Comparison of ENCODE assay signal across 22 cellular contexts in the genomic region with DNA sequence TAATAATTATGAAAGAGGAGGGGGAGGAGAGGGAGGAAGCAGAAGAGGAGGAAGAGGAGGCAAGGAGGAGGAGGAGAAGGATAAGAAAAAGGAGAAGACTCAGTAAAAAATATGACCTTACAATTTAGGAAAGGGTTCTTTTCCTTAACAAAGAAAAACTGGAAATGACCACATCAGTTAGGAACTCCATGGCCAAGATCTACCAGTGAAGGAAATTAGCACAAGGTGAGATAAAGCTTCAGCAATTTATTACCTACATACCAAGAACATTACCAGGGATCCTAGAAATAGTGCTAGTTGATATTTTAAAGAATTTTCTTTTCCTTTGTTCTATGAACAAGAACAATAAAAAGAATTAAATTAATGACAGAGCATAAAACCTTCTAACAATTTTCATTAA.
DNase-seq lines count a peak whose midpoint lies in the region; FAIRE-seq and TF ChIP-seq lines count a peak whose summit lies in the region.
"Had no signal": no experiment of that assay in that cellular context is flagged by ENCODE, and none has a peak within 500 bp of the region (broad histone marks: within the 10 kb centered on the region; RNA-seq: fewer than 3 reads in every experiment).

No MANE protein-coding gene starts in this region.

- no peak for TF ChIP-seq POLR2A in breast epithelium (IDR thresholded peaks at IDR 0.05)

- no peaks in the 10 kb centered on the region for H3K9me2 ChIP-seq in hepatocyte (replicated peaks; ENCODE audit: insufficient read depth)

- H3K27ac ChIP-seq in astrocyte (ENCODE audit: low read depth, low read length): no peak overlapping the region
- H3K27ac ChIP-seq in mesodermal cell (ENCODE audit: low read depth, low read length, severe bottlenecking): peak overlapping the region; percentile 33
- H3K27ac ChIP-seq in smooth muscle cell (ENCODE audit: low read depth): peak overlapping the region; percentile 21
- no peak overlapping the region for H3K27ac ChIP-seq in breast epithelium
- H3K27ac ChIP-seq in hepatocyte: no peak overlapping the region
- H3K27ac ChIP-seq: 22Rv1, BLaER1, C4-2B had no signal

- no peaks in the 10 kb centered on the region for H3K27me3 Mint-ChIP-seq in astrocyte (ENCODE audit: low read depth, unreplicated experiment)
- H3K27me3 Mint-ChIP-seq: B cell; CD4-positive, CD25-positive, alpha-beta regulatory T cell had no signal

- H3K27me3 ChIP-seq in astrocyte (ENCODE audit: insufficient read depth, low read length) (no peaks in the 10 kb centered on the region), smooth muscle cell (ENCODE audit: low read depth) (no peaks in the 10 kb centered on the region), breast epithelium (no peaks in the 10 kb centered on the region), hepatocyte (no peaks in the 10 kb centered on the region)
- H3K27me3 ChIP-seq: BLaER1 had no signal

- DNase-seq in astrocyte (ENCODE audit: low read depth) (no peak), kidney glomerular epithelial cell (lab: John Stamatoyannopoulos, UW) (peak; percentile 23), smooth muscle cell (lab: John Stamatoyannopoulos, UW; ENCODE audit: unreplicated experiment) (no peak), breast epithelium (ENCODE audit: low spot score in 2 of 2) (no peak), NCI-H2107 treated with DMSO at 0.1 percent for 48 hours (lab: John Stamatoyannopoulos, UW; ENCODE audit: unreplicated experiment) (no peak), hepatocyte (ENCODE audit: low spot score) (no peak)
- DNase-seq: Caco-2; CD4-positive, CD25-positive, alpha-beta regulatory T cell; CD8-positive, alpha-beta T cell; DMS 273 treated with DMSO at 0.1 percent for 48 hours; DMS79; EL; GDM1; H9 had no signal

- H3K9ac ChIP-seq in astrocyte (ENCODE audit: low read length) (no peak overlapping the region), smooth muscle cell (ENCODE audit: low read depth) (no peak overlapping the region)
- H3K9ac ChIP-seq: BLaER1 had no signal

- H3K4me1 ChIP-seq in astrocyte (ENCODE audit: insufficient read depth, low read length) (peaks cover 20% of the 10 kb centered on the region), mesodermal cell (ENCODE audit: control insufficient read depth, insufficient read depth, low read length, poor library complexity, severe bottlenecking) (no peaks in the 10 kb centered on the region), smooth muscle cell (ENCODE audit: low read depth) (peaks cover 15% of the 10 kb centered on the region), breast epithelium (no peaks in the 10 kb centered on the region), hepatocyte (ENCODE audit: insufficient read depth) (no peaks in the 10 kb centered on the region)
- H3K4me1 ChIP-seq: BLaER1, Caco-2 had no signal

- H2AFZ ChIP-seq in astrocyte (ENCODE audit: low read depth, low read length): no peak overlapping the region
- H2AFZ ChIP-seq in smooth muscle cell (ENCODE audit: low read depth): no peak overlapping the region
- no peak overlapping the region for H2AFZ ChIP-seq in hepatocyte
- H2AFZ ChIP-seq: GM23338 had no signal

- intact Hi-C loops in breast epithelium (cut with DNase I; ENCODE audit: low total_unique reads): no loop called here

- no peak overlapping the region for H3K4me3 ChIP-seq in astrocyte (ENCODE audit: insufficient read depth, low read depth, low read length)
- H3K4me3 ChIP-seq in mesodermal cell (ENCODE audit: extremely low read depth, insufficient read depth, low read length, poor library complexity, severe bottlenecking): no peak overlapping the region
- no peak overlapping the region for H3K4me3 ChIP-seq in smooth muscle cell
- H3K4me3 ChIP-seq in breast epithelium: no peak overlapping the region
- no peak overlapping the region for H3K4me3 ChIP-seq in hepatocyte
- H3K4me3 ChIP-seq: BLaER1, GM12878, GM23338 had no signal

- no peak for TF ChIP-seq CTCF in astrocyte (IDR thresholded peaks at IDR 0.05; ENCODE audit: insufficient read depth, low read depth, low read length)
- no peak for TF ChIP-seq CTCF in smooth muscle cell (IDR thresholded peaks at IDR 0.05; ENCODE audit: borderline replicate concordance, insufficient read depth, poor library complexity, severe bottlenecking)
- TF ChIP-seq CTCF in breast epithelium (IDR thresholded peaks at IDR 0.05): no peak
- TF ChIP-seq CTCF in hepatocyte (IDR thresholded peaks at IDR 0.05; ENCODE audit: poor library complexity): no peak

- H3K36me3 ChIP-seq in astrocyte (ENCODE audit: insufficient read depth, low read length) (no peaks in the 10 kb centered on the region), mesodermal cell (ENCODE audit: control insufficient read depth, insufficient read depth, low read length) (no peaks in the 10 kb centered on the region), smooth muscle cell (ENCODE audit: low read depth) (no peaks in the 10 kb centered on the region), breast epithelium (no peaks in the 10 kb centered on the region), hepatocyte (replicated peaks; ENCODE audit: insufficient read depth, low read depth) (no peaks in the 10 kb centered on the region)
- H3K36me3 ChIP-seq: BLaER1 had no signal

- no peak overlapping the region for H3K4me3 Mint-ChIP-seq in astrocyte (ENCODE audit: unreplicated experiment)
- H3K4me3 Mint-ChIP-seq: B cell; CD8-positive, alpha-beta T cell; GM23338; H9 had no signal

- FAIRE-seq in astrocyte (lab: Jason Lieb, UNC): no peak
- FAIRE-seq: A204.1, GM12878 had no signal

- peak overlapping the region; percentile 70 for H3K27ac Mint-ChIP-seq in astrocyte (ENCODE audit: unreplicated experiment)
- H3K27ac Mint-ChIP-seq: B cell; CD4-positive, CD25-positive, alpha-beta regulatory T cell; CD8-positive, alpha-beta T cell; GM23338 had no signal

- H3K79me2 ChIP-seq in astrocyte (ENCODE audit: insufficient read depth, low read length) (no peaks in the 10 kb centered on the region), smooth muscle cell (ENCODE audit: low read depth) (no peaks in the 10 kb centered on the region), hepatocyte (no peaks in the 10 kb centered on the region)

- H3K36me3 Mint-ChIP-seq in astrocyte (ENCODE audit: low read depth, unreplicated experiment): peaks cover 1% of the 10 kb centered on the region
- H3K36me3 Mint-ChIP-seq: CD4-positive, CD25-positive, alpha-beta regulatory T cell; CD8-positive, alpha-beta T cell had no signal

- H3K9me3 Mint-ChIP-seq in astrocyte (ENCODE audit: unreplicated experiment): no peaks in the 10 kb centered on the region
- H3K9me3 Mint-ChIP-seq: GM23338, H9 had no signal

- H3K4me2 ChIP-seq in astrocyte (ENCODE audit: low read length) (no peak overlapping the region), smooth muscle cell (no peak overlapping the region), hepatocyte (no peak overlapping the region)
- H3K4me2 ChIP-seq: BLaER1, GM23338 had no signal

- no peaks in the 10 kb centered on the region for H4K20me1 ChIP-seq in astrocyte (ENCODE audit: insufficient read depth, low read length)
- H4K20me1 ChIP-seq in smooth muscle cell (ENCODE audit: low read depth): no peaks in the 10 kb centered on the region
- H4K20me1 ChIP-seq in hepatocyte (ENCODE audit: insufficient read depth, poor library complexity, severe bottlenecking): no peaks in the 10 kb centered on the region
- H4K20me1 ChIP-seq: BLaER1 had no signal

- no peaks in the 10 kb centered on the region for H3F3A ChIP-seq in smooth muscle cell (ENCODE audit: low read depth)

- peaks cover 18% of the 10 kb centered on the region for H3K4me1 Mint-ChIP-seq in astrocyte (ENCODE audit: low read depth, unreplicated experiment)
- H3K4me1 Mint-ChIP-seq: B cell; CD4-positive, CD25-positive, alpha-beta regulatory T cell had no signal

- H3K9me3 ChIP-seq in astrocyte (ENCODE audit: insufficient read depth, low read depth, low read length) (no peaks in the 10 kb centered on the region), mesodermal cell (ENCODE audit: control insufficient read depth, low read length) (no peaks in the 10 kb centered on the region), smooth muscle cell (replicated peaks; ENCODE audit: low read depth) (no peaks in the 10 kb centered on the region), breast epithelium (no peaks in the 10 kb centered on the region), hepatocyte (ENCODE audit: low read depth) (no peaks in the 10 kb centered on the region)
- H3K9me3 ChIP-seq: BLaER1, Caco-2 had no signal

Comparison
In these comparisons a context has a peak if more than half of its experiments do, and no peak if none do; other contexts are left out.
1. H3K27ac ChIP-seq: peak in mesodermal cell (single experiment) and smooth muscle cell (single experiment); none in astrocyte (single experiment), breast epithelium (0 of 2) and hepatocyte (single experiment).